In the genomic region with DNA sequence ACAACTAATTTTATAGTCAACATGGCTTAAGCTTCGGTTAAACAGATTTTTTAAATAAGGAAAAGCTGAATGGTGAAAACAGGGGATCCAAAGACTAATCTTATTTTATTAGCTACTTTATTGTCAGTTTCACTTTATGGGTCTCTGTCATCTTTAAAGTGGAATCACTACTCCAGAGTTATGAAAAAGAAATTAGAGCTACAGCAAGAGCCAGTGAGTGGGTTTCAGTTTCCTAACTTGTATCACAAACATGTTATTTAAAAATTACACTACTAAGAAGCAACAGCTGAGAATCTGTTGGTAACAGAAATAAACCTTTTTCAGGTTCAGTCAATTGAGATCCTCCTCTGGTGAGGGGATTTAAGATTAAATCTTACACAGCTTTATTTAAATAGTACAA, we compare ENCODE assay signal across 11 cellular contexts. TPM values are rescaled to one million over a fixed set of nuclear protein-coding genes. Genes with fewer than 3 reads are reported as not detected.
DNase-seq lines count a peak whose midpoint lies in the region; ATAC-seq and TF ChIP-seq lines count a peak whose summit lies in the region.
"Had no signal": no experiment of that assay in that cellular context is flagged by ENCODE, and none has a peak within 500 bp of the region (broad histone marks: within the 10 kb centered on the region; RNA-seq: fewer than 3 reads in every experiment).

No MANE protein-coding gene starts in this region.

- intact Hi-C loops in MCF 10A (cut with micrococcal nuclease), result no loop called here

- ATAC-seq in HG03196 (IDR thresholded peaks at IDR 0.05; ENCODE audit: unreplicated experiment) (peak; percentile 66), HG03469 (IDR thresholded peaks at IDR 0.05; ENCODE audit: unreplicated experiment) (no peak)
- no peak for ATAC-seq in central memory CD8-positive, alpha-beta T cell (replicated peaks; ENCODE audit: extremely low read depth, poor library complexity, severe bottlenecking)

- in situ Hi-C loops in GM13977 (cut with MboI; ENCODE audit: low pct_unique_long_range_greater_than_20kb, low sequenced_read_pairs, unreplicated experiment), result no loop called here

- POLR2A ChIA-PET in MCF 10A (lab: Yijun Ruan, JAX), result interaction anchor here (0.6 to 3.7 kb wide), 2 partner anchors 10 to 61 kb away, joined by 3 to 23 read pairs; partner anchors contain the start of gene PHC3

- peaks cover 83% of the 10 kb centered on the region for H3K36me3 Mint-ChIP-seq in central memory CD8-positive, alpha-beta T cell (ENCODE audit: insufficient read depth)
- H3K36me3 Mint-ChIP-seq in MCF 10A (ENCODE audit: insufficient read depth, unreplicated experiment), result peaks cover 87% of the 10 kb centered on the region

- H3K27ac Mint-ChIP-seq in central memory CD8-positive, alpha-beta T cell (ENCODE audit: low read depth), result peak overlapping the region; percentile 62
- no peak overlapping the region for H3K27ac Mint-ChIP-seq in MCF 10A (ENCODE audit: low read depth, unreplicated experiment)

- DNase-seq in GM13977 (ENCODE audit: low spot score), result peak; percentile 63
- peak; percentile 52 for DNase-seq in GM20000 (ENCODE audit: low spot score)
- DNase-seq in central memory CD8-positive, alpha-beta T cell (ENCODE audit: low spot score in 2 of 2), result no peak
- no peak for DNase-seq in MCF 10A (ENCODE audit: unreplicated experiment)
- DNase-seq in cerebellar cortex (ENCODE audit: low spot score), result no peak
- no peak for DNase-seq in CD1c-positive myeloid dendritic cell (ENCODE audit: extremely low spot score)
- DNase-seq: brain microvascular endothelial cell; NCI-H524 treated with DMSO at 0.1 percent for 48 hours; stimulated activated CD8-positive, alpha-beta memory T cell treated with anti-CD3 and anti-CD28 coated beads, Interleukin-4, amount 100 ng/mL, for 48 hours had no signal

- H3K27me3 Mint-ChIP-seq in central memory CD8-positive, alpha-beta T cell, result no peaks in the 10 kb centered on the region
- no peaks in the 10 kb centered on the region for H3K27me3 Mint-ChIP-seq in MCF 10A (ENCODE audit: insufficient read depth, unreplicated experiment)

- BruUV-seq in MCF 10A (replicated peaks; lab: Mats Ljungman, UMichigan), result no TSS peak

- no peaks in the 10 kb centered on the region for H3K9me3 Mint-ChIP-seq in central memory CD8-positive, alpha-beta T cell
- H3K9me3 Mint-ChIP-seq in MCF 10A (ENCODE audit: unreplicated experiment), result no peaks in the 10 kb centered on the region

- H3K4me3 Mint-ChIP-seq in central memory CD8-positive, alpha-beta T cell, result no peak overlapping the region
- H3K4me3 Mint-ChIP-seq in MCF 10A (ENCODE audit: unreplicated experiment), result no peak overlapping the region

- no peak for TF ChIP-seq CTCF in GM13977 (IDR thresholded peaks at IDR 0.05; ENCODE audit: extremely low read depth, insufficient read depth, missing control alignments)
- no peak for TF ChIP-seq CTCF in GM20000 (IDR thresholded peaks at IDR 0.05; ENCODE audit: extremely low read depth, missing control alignments)
- no peak for TF ChIP-seq CTCF in MCF 10A (IDR thresholded peaks at IDR 0.05; ENCODE audit: unreplicated experiment)

- peaks cover 51% of the 10 kb centered on the region for H3K4me1 Mint-ChIP-seq in central memory CD8-positive, alpha-beta T cell
- peaks cover 6% of the 10 kb centered on the region for H3K4me1 Mint-ChIP-seq in MCF 10A (ENCODE audit: insufficient read depth, unreplicated experiment)

- CTCF ChIA-PET in MCF 10A (lab: Yijun Ruan, JAX), result interaction anchor here (0.5 to 1.3 kb wide), 3 partner anchors 12 to 56 kb away, joined by 3 to 4 read pairs (median 3); no protein-coding TSS in a partner anchor

RNA-seq across cellular contexts. Expression of gene PHC3, which starts 10.0 kb away (rescaled TPM):
- total RNA-seq in MCF 10A (2022), result 54.3 and 65.3 TPM in 2 replicates

RNA-seq across cellular contexts. Expression of gene PRKCI, which starts 50.7 kb away (rescaled TPM):
- 46.3 and 62.8 TPM in 2 replicates for total RNA-seq in MCF 10A (2022)

Comparison
In these comparisons a context has a peak if more than half of its experiments do, and no peak if none do; other contexts are left out.
1. DNase-seq: peak in GM13977 (single experiment) and GM20000 (single experiment); none in central memory CD8-positive, alpha-beta T cell (0 of 2), MCF 10A (single experiment), cerebellar cortex (single experiment) and CD1c-positive myeloid dendritic cell (single experiment).